ENCODE assay signal across 14 cellular contexts in the genomic region with DNA sequence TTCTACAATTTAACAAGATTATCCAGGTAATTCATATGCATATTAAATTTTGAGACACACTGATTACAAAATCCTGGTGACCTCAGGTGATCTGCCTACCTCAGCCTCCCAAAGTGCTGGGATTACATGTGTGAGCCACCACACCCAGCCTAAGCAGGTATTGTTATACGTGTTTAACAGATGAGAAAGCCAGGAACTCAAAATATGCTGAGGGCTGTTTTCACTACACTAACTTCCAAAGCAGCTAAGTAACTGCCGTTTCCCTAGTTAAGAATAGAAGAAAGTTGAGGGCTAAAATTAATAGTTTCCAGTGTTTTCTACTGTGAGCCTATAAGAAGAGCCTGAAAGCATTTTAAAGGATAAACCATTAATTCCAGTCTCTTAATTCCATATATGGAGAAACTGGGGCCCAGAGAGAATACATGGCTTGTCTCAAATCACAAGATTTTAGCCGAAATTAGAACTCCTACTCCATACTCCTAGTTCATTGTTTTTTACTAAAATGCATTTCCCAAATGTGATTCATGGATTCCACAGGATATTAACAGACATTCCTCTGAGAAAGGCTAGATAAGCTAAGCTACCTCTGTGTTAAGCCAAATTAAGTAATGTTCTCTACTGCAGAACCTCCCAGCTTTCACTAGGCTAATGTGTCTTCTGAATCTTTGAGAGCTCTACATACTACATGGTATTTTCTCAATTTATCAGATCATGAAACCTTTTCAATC. TPM values are rescaled to one million over a fixed set of nuclear protein-coding genes. Genes with fewer than 3 reads are reported as not detected.
DNase-seq lines count a peak whose midpoint lies in the region; ATAC-seq, FAIRE-seq and TF ChIP-seq lines count a peak whose summit lies in the region.
"Had no signal": no experiment of that assay in that cellular context is flagged by ENCODE, and none has a peak within 500 bp of the region (broad histone marks: within the 10 kb centered on the region; RNA-seq: fewer than 3 reads in every experiment).

No MANE protein-coding gene starts in this region.

- no peaks in the 10 kb centered on the region for H3K4me1 Mint-ChIP-seq in glutamatergic neuron (ENCODE audit: low read depth, unreplicated experiment)

- peaks cover 15% of the 10 kb centered on the region for H3K36me3 Mint-ChIP-seq in glutamatergic neuron (ENCODE audit: unreplicated experiment)

- BruUV-seq in HepG2 (replicated peaks; lab: Mats Ljungman, UMichigan) (no TSS peak), mammary epithelial cell (replicated peaks; lab: Mats Ljungman, UMichigan) (no TSS peak)

- no peak overlapping the region for H3K4me3 Mint-ChIP-seq in glutamatergic neuron (ENCODE audit: unreplicated experiment)
- H3K4me3 Mint-ChIP-seq: activated T-cell treated with anti-CD3 and anti-CD28 coated beads, Interleukin-2, amount 50 U/mL, for 72 hours had no signal

- peaks cover 3% of the 10 kb centered on the region for H3K9me3 Mint-ChIP-seq in glutamatergic neuron (ENCODE audit: unreplicated experiment)

- TF ChIP-seq EP300 in HepG2 (IDR thresholded peaks at IDR 0.05; ENCODE audit: low read depth in 2 of 2, low read length in 2 of 2), result no peak
- TF ChIP-seq EP300 in HepG2 (CRISPR knock-in tag; IDR thresholded peaks at IDR 0.05; ENCODE audit: borderline replicate concordance), result no peak

- no peak for DNase-seq in HepG2 (ENCODE audit: low spot score)
- no peak for DNase-seq in right lobe of liver
- DNase-seq in mammary epithelial cell, result no peak
- DNase-seq in kidney epithelial cell (ENCODE audit: low read depth), result peak; percentile 34
- DNase-seq in glutamatergic neuron, result no peak
- DNase-seq in NCI-H2081 (lab: John Stamatoyannopoulos, UW), result no peak
- no peak for DNase-seq in activated naive CD4-positive, alpha-beta T cell treated with anti-CD3 and anti-CD28 coated beads, Interleukin-2, amount 50 U/mL, for 16 hours
- no peak for DNase-seq in amygdala (lab: John Stamatoyannopoulos, UW)
- DNase-seq: activated T-cell treated with anti-CD3 and anti-CD28 coated beads, Interleukin-2, amount 50 U/mL, for 72 hours; cortex of kidney; hippocampal formation; MM.1S; SIG-M5 had no signal

- 57% methylated on average over 3 of the region's 3 CpGs for WGBS in HepG2 (ENCODE audit: low lambda C conversion rate)
- WGBS in right lobe of liver (ENCODE audit: insufficient coverage, low coverage, low lambda C conversion rate, missing lambda C conversion rate), result 77% methylated on average over 2 of the region's 3 CpGs
- 8% methylated on average over 3 of the region's 3 CpGs for WGBS in mammary epithelial cell (ENCODE audit: low coverage, missing lambda C conversion rate)

- H3K4me1 ChIP-seq in HepG2 (ENCODE audit: insufficient read depth, low read length), result peaks cover 8% of the 10 kb centered on the region; the same call in 1 of the 2 replicates
- H3K4me1 ChIP-seq in right lobe of liver, result no peaks in the 10 kb centered on the region
- H3K4me1 ChIP-seq in mammary epithelial cell (ENCODE audit: insufficient read depth, low read length), result peaks cover 9% of the 10 kb centered on the region
- H3K4me1 ChIP-seq: BLaER1 had no signal

- POLR2A ChIA-PET in HepG2 (lab: Yijun Ruan, JAX), result no interaction called here

- dilution Hi-C loops in mammary epithelial cell (cut with HindIII; ENCODE audit: low sequenced_read_pairs), result no loop called here

- H3K36me3 ChIP-seq in HepG2 (replicated peaks in 1 of 2; ENCODE audit: control insufficient read depth in 1 of 2, insufficient read depth in 2 of 2, low read length in 2 of 2), result no peaks in the 10 kb centered on the region
- H3K36me3 ChIP-seq in right lobe of liver, result no peaks in the 10 kb centered on the region
- no peaks in the 10 kb centered on the region for H3K36me3 ChIP-seq in mammary epithelial cell (ENCODE audit: insufficient read depth, low read length)
- H3K36me3 ChIP-seq in kidney epithelial cell (ENCODE audit: control insufficient read depth, insufficient read depth, low read length), result no peaks in the 10 kb centered on the region
- H3K36me3 ChIP-seq: BLaER1 had no signal

- ATAC-seq in HepG2 (no peak), right lobe of liver (no peak)
- ATAC-seq: activated T-cell treated with anti-CD3 and anti-CD28 coated beads, Interleukin-2, amount 50 U/mL, for 72 hours had no signal

- no peak overlapping the region for H3K27ac Mint-ChIP-seq in glutamatergic neuron (ENCODE audit: unreplicated experiment)
- H3K27ac Mint-ChIP-seq: activated T-cell treated with anti-CD3 and anti-CD28 coated beads, Interleukin-2, amount 50 U/mL, for 72 hours had no signal

- H3K4me3 ChIP-seq in HepG2 (replicated peaks in 1 of 3; ENCODE audit: insufficient read depth in 1 of 3, low read depth in 2 of 3, low read length in 3 of 3), result no peak overlapping the region
- H3K4me3 ChIP-seq in right lobe of liver, result no peak overlapping the region
- no peak overlapping the region for H3K4me3 ChIP-seq in mammary epithelial cell (replicated peaks in 1 of 3; ENCODE audit: insufficient read depth in 1 of 3, low read depth in 2 of 3, low read length in 3 of 3)
- H3K4me3 ChIP-seq in kidney epithelial cell (ENCODE audit: low read depth, low read length), result no peak overlapping the region
- H3K4me3 ChIP-seq: BLaER1 had no signal

- CTCF ChIA-PET in HepG2 (lab: Yijun Ruan, JAX; ENCODE audit: low intra/inter-chr PET ratio, low total read pairs) (no interaction called here), mammary epithelial cell (lab: Charles Lee; ENCODE audit: low non-redundant PET) (no interaction called here)

- no peak overlapping the region for H3K4me2 ChIP-seq in HepG2 (ENCODE audit: low read depth, low read length)
- H3K4me2 ChIP-seq in mammary epithelial cell (ENCODE audit: insufficient read depth, low read depth, low read length), result peak overlapping the region; percentile 49
- H3K4me2 ChIP-seq: BLaER1 had no signal

- intact Hi-C loops in HepG2 (cut with micrococcal nuclease; ENCODE audit: unreplicated experiment), result loop anchor here (5.0 kb wide), 1 partner anchor 61 kb away; no protein-coding TSS in a partner anchor
- intact Hi-C loops in right lobe of liver (cut with DNase I), result loop anchor here in 1 of 2 donors (10.0 kb wide), 1 partner anchor 159 kb away; a partner anchor contains a TSS
- intact Hi-C loops in mammary epithelial cell (cut with micrococcal nuclease), result no loop called here

- H3K9me3 ChIP-seq in HepG2 (ENCODE audit: low read length) (peaks cover 3% of the 10 kb centered on the region; the same call in 1 of the 2 replicates), right lobe of liver (no peaks in the 10 kb centered on the region), mammary epithelial cell (replicated peaks; ENCODE audit: insufficient read depth, low read length) (no peaks in the 10 kb centered on the region)

- no peak for TF ChIP-seq RAD21 in HepG2 (CRISPR knock-in tag; IDR thresholded peaks at IDR 0.05)

- H3K9ac ChIP-seq in HepG2 (ENCODE audit: insufficient read depth, low read depth, low read length), result no peak overlapping the region
- no peak overlapping the region for H3K9ac ChIP-seq in mammary epithelial cell (ENCODE audit: insufficient read depth, low read length)
- H3K9ac ChIP-seq: BLaER1 had no signal

- no peak for FAIRE-seq in HepG2 (lab: Jason Lieb, UNC)

- H4K20me1 ChIP-seq in HepG2 (ENCODE audit: insufficient read depth, low read length) (no peaks in the 10 kb centered on the region), mammary epithelial cell (ENCODE audit: insufficient read depth, low read length) (no peaks in the 10 kb centered on the region)
- H4K20me1 ChIP-seq: BLaER1 had no signal

- H3K27ac ChIP-seq in HepG2 (ENCODE audit: extremely low read length, insufficient read depth, low read length), result no peak overlapping the region
- no peak overlapping the region for H3K27ac ChIP-seq in right lobe of liver
- no peak overlapping the region for H3K27ac ChIP-seq in mammary epithelial cell (ENCODE audit: insufficient read depth, low read depth, low read length)
- H3K27ac ChIP-seq: BLaER1 had no signal

- TF ChIP-seq POLR2A in HepG2 (IDR thresholded peaks at IDR 0.05; ENCODE audit: insufficient read depth in 1 of 2, low read depth in 2 of 2, low read length in 2 of 2) (no peak), right lobe of liver (IDR thresholded peaks at IDR 0.05) (no peak)

- no peaks in the 10 kb centered on the region for H3K79me2 ChIP-seq in HepG2 (ENCODE audit: insufficient read depth, low read length)
- no peaks in the 10 kb centered on the region for H3K79me2 ChIP-seq in mammary epithelial cell (ENCODE audit: insufficient read depth, low read length)

- H3K27me3 ChIP-seq in HepG2 (ENCODE audit: control insufficient read depth in 1 of 2, insufficient read depth in 2 of 2, low read length in 2 of 2) (no peaks in the 10 kb centered on the region), right lobe of liver (no peaks in the 10 kb centered on the region), mammary epithelial cell (ENCODE audit: insufficient read depth, low read length) (no peaks in the 10 kb centered on the region), kidney epithelial cell (ENCODE audit: control insufficient read depth, insufficient read depth, low read length) (no peaks in the 10 kb centered on the region)
- H3K27me3 ChIP-seq: BLaER1 had no signal

- H3K27me3 Mint-ChIP-seq in glutamatergic neuron (ENCODE audit: unreplicated experiment), result peaks cover 2% of the 10 kb centered on the region

- in situ Hi-C loops in HepG2 (cut with HindIII; ENCODE audit: extremely low pct_ligation_motif_present, low pct_unique_long_range_greater_than_20kb), result loop anchor here (25.0 kb wide), 2 partner anchors 306 to 531 kb away; a partner anchor contains a TSS
- in situ Hi-C loops in mammary epithelial cell (cut with MboI; ENCODE audit: low sequenced_read_pairs in 2 of 2), result no loop called here

- H2AFZ ChIP-seq in HepG2 (ENCODE audit: low read length), result peak overlapping the region; percentile 12
- H2AFZ ChIP-seq in mammary epithelial cell (ENCODE audit: low read depth, low read length), result peak overlapping the region; percentile 58

- no peak for TF ChIP-seq CTCF in HepG2 (CRISPR knock-in tag; IDR thresholded peaks at IDR 0.05)
- TF ChIP-seq CTCF in right lobe of liver (IDR thresholded peaks at IDR 0.05), result no peak
- no peak for TF ChIP-seq CTCF in mammary epithelial cell (conservative IDR thresholded peaks at IDR 0.05 in 1 of 2, IDR thresholded peaks at IDR 0.05 in 1 of 2; ENCODE audit: extremely low read depth in 1 of 2, insufficient read depth in 1 of 2, low read depth in 1 of 2, low read length in 2 of 2)
- no peak for TF ChIP-seq CTCF in kidney epithelial cell (IDR thresholded peaks at IDR 0.05; ENCODE audit: insufficient read depth, low read length, poor library complexity, severe bottlenecking)
- TF ChIP-seq CTCF in glutamatergic neuron (IDR thresholded peaks at IDR 0.05; ENCODE audit: partially characterized antibody, unreplicated experiment), result no peak

RNA-seq across cellular contexts. Expression of a gene that starts 17.0 kb away (rescaled TPM):
- total RNA-seq in HepG2 (2016; rRNA removed; fragmentation: Illumina TruSeq; extraction: Trizol) (16.8 and 17.5 TPM in 2 replicates), right lobe of liver (10 to 100 TPM in 3 of 6 experiments, 1 to 10 TPM in 3; 8.2 to 10.2 (median 9.4) TPM), mammary epithelial cell (10 to 100 TPM; 22.5 to 25.1 TPM), kidney epithelial cell (20.4 and 24.4 TPM in 2 replicates), glutamatergic neuron (ENCODE audit: unreplicated experiment) (13.8 TPM)
- total RNA-seq in HepG2 (2016; cell fraction: cytosol; rRNA removed; fragmentation: Illumina TruSeq; extraction: Trizol; ENCODE audit: low read depth), result 21.7 and 24.7 TPM in 2 replicates
- 16.9 and 17.0 TPM in 2 replicates for total RNA-seq in HepG2 (2016; cell fraction: insoluble cytoplasmic fraction; rRNA removed; fragmentation: Illumina TruSeq; extraction: Trizol)
- total RNA-seq in HepG2 (2016; cell fraction: membrane; rRNA removed; fragmentation: Illumina TruSeq; extraction: Trizol), result 25.4 and 28.9 TPM in 2 replicates
- 10.3 and 14.0 TPM in 2 replicates for total RNA-seq in HepG2 (2016; cell fraction: nucleus; rRNA removed; fragmentation: Illumina TruSeq; extraction: Trizol)
- polyA plus RNA-seq in HepG2 (2011; rRNA removed) (4.4 TPM in 2 replicates), mammary epithelial cell (9.0 TPM)
- polyA plus RNA-seq in HepG2 (2011; cell fraction: cytosol; rRNA removed), result 2.6 and 4.1 TPM in 2 replicates
- polyA plus RNA-seq in HepG2 (2011; cell fraction: nucleus; rRNA removed), result 1.2 and 1.6 TPM in 2 replicates
- 6.1 and 6.3 TPM in 2 replicates for polyA plus RNA-seq in HepG2 (2012)
- polyA plus RNA-seq in HepG2 (2016; cell fraction: cytosol; fragmentation: Illumina TruSeq; extraction: Trizol; ENCODE audit: low read depth), result 25.6 and 26.7 TPM in 2 replicates
- polyA plus RNA-seq in HepG2 (2016; cell fraction: insoluble cytoplasmic fraction; fragmentation: Illumina TruSeq; extraction: Trizol; ENCODE audit: low read depth), result 15.3 and 17.2 TPM in 2 replicates
- polyA plus RNA-seq in HepG2 (2016; cell fraction: membrane; fragmentation: Illumina TruSeq; extraction: Trizol; ENCODE audit: low read depth), result 22.7 and 24.1 TPM in 2 replicates
- polyA plus RNA-seq in HepG2 (2016; cell fraction: nucleus; fragmentation: Illumina TruSeq; extraction: Trizol; ENCODE audit: insufficient read depth, low read depth), result 8.5 and 10.3 TPM in 2 replicates
- 2.5 and 3.3 TPM in 2 replicates for polyA minus RNA-seq in HepG2 (2011; rRNA and poly(A)+ RNA removed; ENCODE audit: low replicate concordance)
- 1.1 and 1.6 TPM in 2 replicates for polyA minus RNA-seq in HepG2 (2011; cell fraction: cytosol; rRNA and poly(A)+ RNA removed)
- polyA minus RNA-seq in HepG2 (2011; cell fraction: nucleus; rRNA and poly(A)+ RNA removed), result 4.6 and 6.1 TPM in 2 replicates
- polyA minus RNA-seq in mammary epithelial cell, result 9.6 TPM

RNA-seq across cellular contexts. Expression of a gene that starts 45.6 kb away (rescaled TPM):
- total RNA-seq in HepG2 (2016; rRNA removed; fragmentation: Illumina TruSeq; extraction: Trizol) (29.3 and 46.8 TPM in 2 replicates), right lobe of liver (10 to 100 TPM; 30.4 to 49.4 (median 41.6) TPM), mammary epithelial cell (10 to 100 TPM; 28.3 to 75.8 TPM), kidney epithelial cell (58.8 and 60.0 TPM in 2 replicates), glutamatergic neuron (ENCODE audit: unreplicated experiment) (47.4 TPM)
- total RNA-seq in HepG2 (2016; cell fraction: cytosol; rRNA removed; fragmentation: Illumina TruSeq; extraction: Trizol; ENCODE audit: low read depth), result 8.5 and 12.1 TPM in 2 replicates
- total RNA-seq in HepG2 (2016; cell fraction: insoluble cytoplasmic fraction; rRNA removed; fragmentation: Illumina TruSeq; extraction: Trizol), result 28.3 and 50.5 TPM in 2 replicates
- 14.4 and 17.9 TPM in 2 replicates for total RNA-seq in HepG2 (2016; cell fraction: membrane; rRNA removed; fragmentation: Illumina TruSeq; extraction: Trizol)
- 44.7 and 53.5 TPM in 2 replicates for total RNA-seq in HepG2 (2016; cell fraction: nucleus; rRNA removed; fragmentation: Illumina TruSeq; extraction: Trizol)
- polyA plus RNA-seq in HepG2 (2011; rRNA removed) (97.7 and 113 TPM in 2 replicates), mammary epithelial cell (50.6 TPM)
- polyA plus RNA-seq in HepG2 (2011; cell fraction: cytosol; rRNA removed), result 45.6 and 79.3 TPM in 2 replicates
- 21.2 and 28.7 TPM in 2 replicates for polyA plus RNA-seq in HepG2 (2011; cell fraction: nucleus; rRNA removed)
- 95.9 and 114 TPM in 2 replicates for polyA plus RNA-seq in HepG2 (2012)
- 18.6 and 20.7 TPM in 2 replicates for polyA plus RNA-seq in HepG2 (2016; cell fraction: cytosol; fragmentation: Illumina TruSeq; extraction: Trizol; ENCODE audit: low read depth)
- 53.3 and 55.1 TPM in 2 replicates for polyA plus RNA-seq in HepG2 (2016; cell fraction: insoluble cytoplasmic fraction; fragmentation: Illumina TruSeq; extraction: Trizol; ENCODE audit: low read depth)
- 20.8 and 21.4 TPM in 2 replicates for polyA plus RNA-seq in HepG2 (2016; cell fraction: membrane; fragmentation: Illumina TruSeq; extraction: Trizol; ENCODE audit: low read depth)
- polyA plus RNA-seq in HepG2 (2016; cell fraction: nucleus; fragmentation: Illumina TruSeq; extraction: Trizol; ENCODE audit: insufficient read depth, low read depth), result 131 and 150 TPM in 2 replicates
- polyA minus RNA-seq in HepG2 (2011; rRNA and poly(A)+ RNA removed; ENCODE audit: low replicate concordance), result 11.7 and 31.8 TPM in 2 replicates
- polyA minus RNA-seq in HepG2 (2011; cell fraction: cytosol; rRNA and poly(A)+ RNA removed), result 14.9 and 16.0 TPM in 2 replicates
- 11.6 and 16.4 TPM in 2 replicates for polyA minus RNA-seq in HepG2 (2011; cell fraction: nucleus; rRNA and poly(A)+ RNA removed)
- polyA minus RNA-seq in mammary epithelial cell, result 22.4 TPM

RNA-seq across cellular contexts. Expression of a gene that starts 45.9 kb away (rescaled TPM):
- total RNA-seq in HepG2 (2016; rRNA removed; fragmentation: Illumina TruSeq; extraction: Trizol) (1.3 and 1.4 TPM in 2 replicates), right lobe of liver (under 1 TPM; 0.56 to 0.98 (median 0.83) TPM), mammary epithelial cell (1 to 10 TPM; 1.3 to 2.1 TPM), kidney epithelial cell (0.71 and 0.96 TPM in 2 replicates), glutamatergic neuron (ENCODE audit: unreplicated experiment) (1.7 TPM)
- 0.20 and 0.26 TPM in 2 replicates for total RNA-seq in HepG2 (2016; cell fraction: cytosol; rRNA removed; fragmentation: Illumina TruSeq; extraction: Trizol; ENCODE audit: low read depth)
- total RNA-seq in HepG2 (2016; cell fraction: insoluble cytoplasmic fraction; rRNA removed; fragmentation: Illumina TruSeq; extraction: Trizol), result 1.4 and 1.5 TPM in 2 replicates
- total RNA-seq in HepG2 (2016; cell fraction: membrane; rRNA removed; fragmentation: Illumina TruSeq; extraction: Trizol), result 0.62 and 0.71 TPM in 2 replicates
- total RNA-seq in HepG2 (2016; cell fraction: nucleus; rRNA removed; fragmentation: Illumina TruSeq; extraction: Trizol), result 2.6 and 2.7 TPM in 2 replicates
- polyA plus RNA-seq in HepG2 (2011; rRNA removed) (1.7 TPM in 2 replicates), mammary epithelial cell (0.94 TPM)
- polyA plus RNA-seq in HepG2 (2011; cell fraction: cytosol; rRNA removed), result 0.56 and 0.78 TPM in 2 replicates
- polyA plus RNA-seq in HepG2 (2011; cell fraction: nucleus; rRNA removed), result 1.2 and 2.2 TPM in 2 replicates
- polyA plus RNA-seq in HepG2 (2012), result 0.85 and 1.2 TPM in 2 replicates
- 0.07 and 0.09 TPM in 2 replicates for polyA plus RNA-seq in HepG2 (2016; cell fraction: cytosol; fragmentation: Illumina TruSeq; extraction: Trizol; ENCODE audit: low read depth)
- polyA plus RNA-seq in HepG2 (2016; cell fraction: insoluble cytoplasmic fraction; fragmentation: Illumina TruSeq; extraction: Trizol; ENCODE audit: low read depth), result 0.69 and 0.86 TPM in 2 replicates
- 0.29 and 0.44 TPM in 2 replicates for polyA plus RNA-seq in HepG2 (2016; cell fraction: membrane; fragmentation: Illumina TruSeq; extraction: Trizol; ENCODE audit: low read depth)
- 3.0 and 3.8 TPM in 2 replicates for polyA plus RNA-seq in HepG2 (2016; cell fraction: nucleus; fragmentation: Illumina TruSeq; extraction: Trizol; ENCODE audit: insufficient read depth, low read depth)
- 0.82 and 2.4 TPM in 2 replicates for polyA minus RNA-seq in HepG2 (2011; rRNA and poly(A)+ RNA removed; ENCODE audit: low replicate concordance)
- 0.49 and 0.62 TPM in 2 replicates for polyA minus RNA-seq in HepG2 (2011; cell fraction: cytosol; rRNA and poly(A)+ RNA removed)
- 3.9 and 5.2 TPM in 2 replicates for polyA minus RNA-seq in HepG2 (2011; cell fraction: nucleus; rRNA and poly(A)+ RNA removed)
- polyA minus RNA-seq in mammary epithelial cell, result 0.83 TPM
